ENCODE assay signal across 8 cellular contexts in the genomic region with DNA sequence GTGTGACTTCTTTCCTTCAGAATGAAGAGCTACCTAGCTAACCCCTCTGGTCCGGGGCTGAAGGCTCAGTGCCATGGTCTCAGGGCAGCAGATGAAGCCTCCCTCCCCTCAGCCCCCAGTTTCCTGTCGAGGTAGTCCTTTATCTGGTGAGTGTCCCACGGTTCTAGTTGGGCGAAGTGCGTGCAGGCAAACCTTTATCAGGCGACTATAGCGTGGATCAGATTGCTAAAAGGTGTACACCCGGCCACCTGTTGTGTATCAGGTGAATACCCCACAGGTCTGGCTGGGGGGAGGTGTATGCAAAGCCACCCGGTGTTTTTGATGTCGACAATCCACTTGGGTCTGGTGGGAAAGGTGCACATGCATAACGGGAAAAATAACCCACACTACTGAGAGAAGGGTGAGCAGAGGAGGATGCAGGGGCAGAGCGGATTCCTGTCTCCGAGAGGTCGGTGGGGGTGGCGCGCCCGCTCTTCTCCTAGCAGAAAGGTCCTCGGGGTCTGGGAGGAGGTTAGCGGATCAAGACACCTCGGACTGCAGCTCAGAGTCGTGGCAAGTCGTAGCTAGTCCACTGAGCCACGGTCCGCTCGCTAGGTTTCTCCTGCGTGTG. TPM values are rescaled to one million over a fixed set of nuclear protein-coding genes. Genes with fewer than 3 reads are reported as not detected.
DNase-seq lines count a peak whose midpoint lies in the region; ATAC-seq and TF ChIP-seq lines count a peak whose summit lies in the region.

No MANE protein-coding gene starts in this region.

- no peak for TF ChIP-seq CTCF in 22Rv1 (IDR thresholded peaks at IDR 0.05)
- no peak for TF ChIP-seq CTCF in esophagus squamous epithelium (IDR thresholded peaks at IDR 0.05)
- TF ChIP-seq CTCF in neutrophil (IDR thresholded peaks at IDR 0.05): no peak

- no peak for TF ChIP-seq POLR2A in esophagus squamous epithelium (IDR thresholded peaks at IDR 0.05)

- H3K27me3 Mint-ChIP-seq in activated CD4-positive, alpha-beta T cell treated with anti-CD3 and anti-CD28 coated beads, Interleukin-2, amount 10 ng/mL, durations not matched to agents 24 days and 14 days: no peaks in the 10 kb centered on the region

- H3K4me1 ChIP-seq in esophagus squamous epithelium (peaks cover 7 to 71% (median 14%) of the 10 kb centered on the region in 3 donors), neutrophil (ENCODE audit: control insufficient read depth in 1 of 2, insufficient read depth in 1 of 2, low read depth in 1 of 2, low read length in 1 of 2) (peaks cover 60 to 79% of the 10 kb centered on the region in 2 experiments)

- no peak for DNase-seq in activated CD4-positive, alpha-beta T cell treated with anti-CD3 and anti-CD28 coated beads, Interleukin-2, amount 10 ng/mL, durations not matched to agents 24 days and 14 days
- DNase-seq in esophagus squamous epithelium (lab: John Stamatoyannopoulos, UW) (no peak), NCI-H2227 treated with DMSO at 0.1 percent for 48 hours (lab: John Stamatoyannopoulos, UW) (no peak), NCI-H187 treated with DMSO at 0.1 percent for 48 hours (lab: John Stamatoyannopoulos, UW) (no peak)

- H3K27ac ChIP-seq in 22Rv1 (peak overlapping the region; percentile 56; the same call in 1 of the 2 replicates), esophagus squamous epithelium (peak overlapping the region; percentile 87 to 95 (median 92)), neutrophil (peak overlapping the region; percentile 99)

- H3K27me3 ChIP-seq in esophagus squamous epithelium: no peaks in the 10 kb centered on the region
- no peaks in the 10 kb centered on the region for H3K27me3 ChIP-seq in neutrophil

- H3K4me3 ChIP-seq in esophagus squamous epithelium: peak overlapping the region; percentile 68 to 92 (median 86)
- H3K4me3 ChIP-seq in neutrophil (ENCODE audit: low read depth in 1 of 2, low read length in 1 of 2): peak overlapping the region; percentile 83 to 97

- H3K36me3 ChIP-seq in esophagus squamous epithelium (peaks cover 0 to 22% (median 0%) of the 10 kb centered on the region in 3 donors), neutrophil (peaks cover 33% of the 10 kb centered on the region)

- H3K9me3 ChIP-seq in esophagus squamous epithelium (no peaks in the 10 kb centered on the region), neutrophil (no peaks in the 10 kb centered on the region)

- peak overlapping the region; percentile 94 for H3K27ac Mint-ChIP-seq in activated CD4-positive, alpha-beta T cell treated with anti-CD3 and anti-CD28 coated beads, Interleukin-2, amount 10 ng/mL, durations not matched to agents 24 days and 14 days

- peaks cover 32% of the 10 kb centered on the region for H3K36me3 Mint-ChIP-seq in activated CD4-positive, alpha-beta T cell treated with anti-CD3 and anti-CD28 coated beads, Interleukin-2, amount 10 ng/mL, durations not matched to agents 24 days and 14 days (ENCODE audit: low read depth)

- H3K9me3 Mint-ChIP-seq in activated CD4-positive, alpha-beta T cell treated with anti-CD3 and anti-CD28 coated beads, Interleukin-2, amount 10 ng/mL, durations not matched to agents 24 days and 14 days: peaks cover 4% of the 10 kb centered on the region

- H3K4me3 Mint-ChIP-seq in activated CD4-positive, alpha-beta T cell treated with anti-CD3 and anti-CD28 coated beads, Interleukin-2, amount 10 ng/mL, durations not matched to agents 24 days and 14 days: peak overlapping the region; percentile 97

- peak; percentile 16 for ATAC-seq in GM18907 (IDR thresholded peaks at IDR 0.05; ENCODE audit: unreplicated experiment)
- ATAC-seq in HG03439 (IDR thresholded peaks at IDR 0.05; ENCODE audit: unreplicated experiment): peak; percentile 8

- peaks cover 49% of the 10 kb centered on the region for H3K4me1 Mint-ChIP-seq in activated CD4-positive, alpha-beta T cell treated with anti-CD3 and anti-CD28 coated beads, Interleukin-2, amount 10 ng/mL, durations not matched to agents 24 days and 14 days

- 2 to 6% methylated on average over 15 to 24 of the region's 26 CpGs for WGBS in esophagus squamous epithelium, 2 donors

- intact Hi-C loops in activated CD4-positive, alpha-beta T cell treated with anti-CD3 and anti-CD28 coated beads, Interleukin-2, amount 10 ng/mL, durations not matched to agents 24 days and 14 days (cut with micrococcal nuclease): loop anchor here (10.0 kb wide), 1 partner anchor 98 kb away; the partner anchor contains the start of gene GOLGA8A
- intact Hi-C loops in esophagus squamous epithelium (cut with DNase I): no loop called here

RNA-seq across cellular contexts. Expression of gene SLC12A6, which starts 0.5 kb away (rescaled TPM):
- total RNA-seq in activated CD4-positive, alpha-beta T cell treated with anti-CD3 and anti-CD28 coated beads, Interleukin-2, amount 10 ng/mL, durations not matched to agents 24 days and 14 days: 18.4 and 19.4 TPM in 2 replicates
- 10 to 100 TPM; 33.0 to 70.3 (median 49.5) TPM for total RNA-seq in esophagus squamous epithelium

RNA-seq across cellular contexts. Expression of gene NOP10, which starts 5.9 kb away (rescaled TPM):
- total RNA-seq in activated CD4-positive, alpha-beta T cell treated with anti-CD3 and anti-CD28 coated beads, Interleukin-2, amount 10 ng/mL, durations not matched to agents 24 days and 14 days: 238 and 250 TPM in 2 replicates
- total RNA-seq in esophagus squamous epithelium: 100 to 1,000 TPM; 132 to 213 (median 176) TPM

RNA-seq across cellular contexts. Expression of gene NUTM1, which starts 6.1 kb away (rescaled TPM):
- total RNA-seq in activated CD4-positive, alpha-beta T cell treated with anti-CD3 and anti-CD28 coated beads, Interleukin-2, amount 10 ng/mL, durations not matched to agents 24 days and 14 days: not detected in 2 replicates
- not detected for total RNA-seq in esophagus squamous epithelium

RNA-seq across cellular contexts. Expression of gene LPCAT4, which starts 29.9 kb away (rescaled TPM):
- total RNA-seq in activated CD4-positive, alpha-beta T cell treated with anti-CD3 and anti-CD28 coated beads, Interleukin-2, amount 10 ng/mL, durations not matched to agents 24 days and 14 days: 63.9 and 67.3 TPM in 2 replicates
- 10 to 100 TPM; 11.8 to 40.2 (median 32.6) TPM for total RNA-seq in esophagus squamous epithelium
